15 cellular contexts compared by ENCODE assay signal in genomic region chr7:81285142-81285871, GRCh38.
DNase-seq lines count a peak whose midpoint lies in the region; ATAC-seq, FAIRE-seq and TF ChIP-seq lines count a peak whose summit lies in the region.
"Had no signal": no experiment of that assay in that cellular context is flagged by ENCODE, and none has a peak within 500 bp of the region (broad histone marks: within the 10 kb centered on the region; RNA-seq: fewer than 3 reads in every experiment).

No MANE protein-coding gene starts in this region.

- CTCF ChIA-PET in naive thymus-derived CD4-positive, alpha-beta T cell (lab: Charles Lee), result no interaction called here

- H3K9ac ChIP-seq in mesenchymal stem cell (ENCODE audit: low read length), result peak overlapping the region; percentile 65

- no peaks in the 10 kb centered on the region for H3K36me3 ChIP-seq in bronchial epithelial cell (ENCODE audit: control insufficient read depth, insufficient read depth, low read length)
- H3K36me3 ChIP-seq in mesenchymal stem cell (ENCODE audit: control insufficient read depth in 1 of 2, insufficient read depth in 2 of 2, low read depth in 1 of 2, low read length in 2 of 2), result no peaks in the 10 kb centered on the region
- no peaks in the 10 kb centered on the region for H3K36me3 ChIP-seq in naive thymus-derived CD4-positive, alpha-beta T cell (ENCODE audit: control insufficient read depth in 2 of 3, insufficient read depth in 3 of 3, low read length in 3 of 3)

- peaks cover 0 to 5% (median 0%) of the 10 kb centered on the region in 5 donors for H3K36me3 Mint-ChIP-seq in naive thymus-derived CD4-positive, alpha-beta T cell

- no peak for ATAC-seq in naive thymus-derived CD4-positive, alpha-beta T cell
- ATAC-seq: activated naive CD4-positive, alpha-beta T cell treated with anti-CD3 and anti-CD28 coated beads, Interleukin-2, amount 50 U/mL, for 72 hours; effector memory CD8-positive, alpha-beta T cell had no signal

- H3K9me3 Mint-ChIP-seq in naive thymus-derived CD4-positive, alpha-beta T cell, result peaks cover 0 to 12% (median 8%) of the 10 kb centered on the region in 11 donors

- no peak overlapping the region for H3K23ac ChIP-seq in mesenchymal stem cell (ENCODE audit: low read length in 2 of 2)

- intact Hi-C loops in naive thymus-derived CD4-positive, alpha-beta T cell (cut with micrococcal nuclease), result no loop called here

- H3K4me1 Mint-ChIP-seq in naive thymus-derived CD4-positive, alpha-beta T cell, result no peaks in the 10 kb centered on the region

- H3K4ac ChIP-seq in mesenchymal stem cell (ENCODE audit: low read depth in 1 of 2, low read length in 2 of 2), result no peak overlapping the region

- H2BK12ac ChIP-seq in mesenchymal stem cell (ENCODE audit: low read length in 2 of 2), result no peak overlapping the region

- in situ Hi-C loops in G401 (cut with HindIII; ENCODE audit: low sequenced_read_pairs), result no loop called here

- peak overlapping the region; percentile 48 for H2AK5ac ChIP-seq in mesenchymal stem cell (ENCODE audit: low read length, severe bottlenecking)

- POLR2A ChIA-PET in naive thymus-derived CD4-positive, alpha-beta T cell (lab: Charles Lee), result no interaction called here

- no peak overlapping the region for H4K8ac ChIP-seq in mesenchymal stem cell (ENCODE audit: low read length)

- no peak overlapping the region for H2BK15ac ChIP-seq in mesenchymal stem cell (ENCODE audit: low read depth, poor library complexity, severe bottlenecking)

- H4K91ac ChIP-seq in mesenchymal stem cell (ENCODE audit: low read length), result no peak overlapping the region

- DNase-seq in Daoy (ENCODE audit: low read depth) (peak; percentile 69), NCI-H526 (lab: John Stamatoyannopoulos, UW) (peak; percentile 89 to 92), bronchial epithelial cell (ENCODE audit: low read depth) (peak; percentile 78), mesenchymal stem cell (peak; percentile 76), SKM-1 (lab: John Stamatoyannopoulos, UW; ENCODE audit: unreplicated experiment) (no peak), NCI-H774 (lab: John Stamatoyannopoulos, UW) (no peak), G401 (ENCODE audit: low spot score) (no peak)
- DNase-seq in naive thymus-derived CD4-positive, alpha-beta T cell, result no peak
- DNase-seq: effector memory CD8-positive, alpha-beta T cell; GOT3; NCI-H1694 treated with DMSO at 0.1 percent for 48 hours; posterior cingulate gyrus; stimulated activated CD4-positive, alpha-beta T cell treated with anti-CD3 and anti-CD28 coated beads, Interleukin-4, amount 100 ng/mL, for 24 hours had no signal

- H2AFZ ChIP-seq in mesenchymal stem cell (ENCODE audit: low read depth, low read length), result no peak overlapping the region

- TF ChIP-seq CTCF in bronchial epithelial cell (IDR thresholded peaks at IDR 0.05; ENCODE audit: insufficient read depth, low read length, severe bottlenecking), result no peak

- no peak overlapping the region for H3K4me2 ChIP-seq in mesenchymal stem cell (ENCODE audit: low read length, poor library complexity, severe bottlenecking)

- H3K27me3 ChIP-seq in bronchial epithelial cell (ENCODE audit: control insufficient read depth, insufficient read depth, low read length), result no peaks in the 10 kb centered on the region
- no peaks in the 10 kb centered on the region for H3K27me3 ChIP-seq in mesenchymal stem cell (ENCODE audit: control insufficient read depth in 1 of 2, insufficient read depth in 1 of 2, low read length in 2 of 2)
- no peaks in the 10 kb centered on the region for H3K27me3 ChIP-seq in naive thymus-derived CD4-positive, alpha-beta T cell (ENCODE audit: control insufficient read depth in 2 of 2, insufficient read depth in 2 of 2, low read length in 2 of 2)

- H3K4me1 ChIP-seq in mesenchymal stem cell (ENCODE audit: control insufficient read depth, insufficient read depth, low read depth, low read length), result no peaks in the 10 kb centered on the region
- no peaks in the 10 kb centered on the region for H3K4me1 ChIP-seq in naive thymus-derived CD4-positive, alpha-beta T cell (ENCODE audit: control insufficient read depth in 2 of 2, insufficient read depth in 2 of 2, low read length in 2 of 2)

- H3K79me1 ChIP-seq in mesenchymal stem cell (replicated peaks; ENCODE audit: low read length, poor library complexity, severe bottlenecking), result no peaks in the 10 kb centered on the region

- H2BK120ac ChIP-seq in mesenchymal stem cell (ENCODE audit: low read depth, low read length), result no peak overlapping the region

- WGBS in mesenchymal stem cell, result 94% methylated on average over 3 of the region's 4 CpGs

- H3K4me3 ChIP-seq in bronchial epithelial cell (ENCODE audit: low read depth, low read length) (no peak overlapping the region), mesenchymal stem cell (ENCODE audit: insufficient read depth in 1 of 2, low read depth in 1 of 2, low read length in 2 of 2) (no peak overlapping the region)
- H3K4me3 ChIP-seq in naive thymus-derived CD4-positive, alpha-beta T cell (ENCODE audit: low read length), result no peak overlapping the region

- no peak for FAIRE-seq in bronchial epithelial cell (lab: Jason Lieb, UNC)

- no peak overlapping the region for H3K18ac ChIP-seq in mesenchymal stem cell (ENCODE audit: low read depth in 1 of 2, low read length in 2 of 2)

- H3K4me3 Mint-ChIP-seq in naive thymus-derived CD4-positive, alpha-beta T cell, result no peak overlapping the region
- H3K4me3 Mint-ChIP-seq: effector memory CD8-positive, alpha-beta T cell; stimulated activated naive CD8-positive, alpha-beta T cell treated with anti-CD3 and anti-CD28 coated beads, Interleukin-15, Interleukin-2, amounts not matched to agents 100 ng/mL and 50 ng/mL, for 24 hours had no signal

- H3K14ac ChIP-seq in mesenchymal stem cell (ENCODE audit: low read length in 2 of 2), result no peak overlapping the region

- H3K9me3 ChIP-seq in mesenchymal stem cell (ENCODE audit: control insufficient read depth, low read length), result no peaks in the 10 kb centered on the region
- H3K9me3 ChIP-seq in naive thymus-derived CD4-positive, alpha-beta T cell (ENCODE audit: control insufficient read depth in 2 of 3, low read length in 3 of 3), result no peaks in the 10 kb centered on the region

- no peaks in the 10 kb centered on the region for H3K27me3 Mint-ChIP-seq in naive thymus-derived CD4-positive, alpha-beta T cell
- H3K27me3 Mint-ChIP-seq: effector memory CD8-positive, alpha-beta T cell; stimulated activated naive CD8-positive, alpha-beta T cell treated with anti-CD3 and anti-CD28 coated beads, Interleukin-15, Interleukin-2, amounts not matched to agents 100 ng/mL and 50 ng/mL, for 24 hours had no signal

- no peak overlapping the region for H2BK5ac ChIP-seq in mesenchymal stem cell (ENCODE audit: low read depth, low read length, poor library complexity, severe bottlenecking)

- no peak overlapping the region for H3K27ac Mint-ChIP-seq in naive thymus-derived CD4-positive, alpha-beta T cell
- H3K27ac Mint-ChIP-seq: activated naive CD4-positive, alpha-beta T cell treated with anti-CD3 and anti-CD28 coated beads, Interleukin-2, amount 50 U/mL, for 72 hours; effector memory CD8-positive, alpha-beta T cell; stimulated activated naive CD8-positive, alpha-beta T cell treated with anti-CD3 and anti-CD28 coated beads, Interleukin-15, Interleukin-2, amounts not matched to agents 100 ng/mL and 50 ng/mL, for 24 hours had no signal

- H3K27ac ChIP-seq in mesenchymal stem cell (ENCODE audit: low read length, poor library complexity, severe bottlenecking), result peak overlapping the region; percentile 80
- no peak overlapping the region for H3K27ac ChIP-seq in naive thymus-derived CD4-positive, alpha-beta T cell (ENCODE audit: low read depth, low read length)

Comparison
In these comparisons a context has a peak if more than half of its experiments do, and no peak if none do; other contexts are left out.
1. DNase-seq: peak in Daoy (single experiment), NCI-H526 (2 of 2), bronchial epithelial cell (single experiment) and mesenchymal stem cell (single experiment); none in SKM-1 (single experiment), NCI-H774 (single experiment), naive thymus-derived CD4-positive, alpha-beta T cell (0 of 9) and G401 (single experiment).